21 cellular contexts compared by ENCODE assay signal in the genomic region with DNA sequence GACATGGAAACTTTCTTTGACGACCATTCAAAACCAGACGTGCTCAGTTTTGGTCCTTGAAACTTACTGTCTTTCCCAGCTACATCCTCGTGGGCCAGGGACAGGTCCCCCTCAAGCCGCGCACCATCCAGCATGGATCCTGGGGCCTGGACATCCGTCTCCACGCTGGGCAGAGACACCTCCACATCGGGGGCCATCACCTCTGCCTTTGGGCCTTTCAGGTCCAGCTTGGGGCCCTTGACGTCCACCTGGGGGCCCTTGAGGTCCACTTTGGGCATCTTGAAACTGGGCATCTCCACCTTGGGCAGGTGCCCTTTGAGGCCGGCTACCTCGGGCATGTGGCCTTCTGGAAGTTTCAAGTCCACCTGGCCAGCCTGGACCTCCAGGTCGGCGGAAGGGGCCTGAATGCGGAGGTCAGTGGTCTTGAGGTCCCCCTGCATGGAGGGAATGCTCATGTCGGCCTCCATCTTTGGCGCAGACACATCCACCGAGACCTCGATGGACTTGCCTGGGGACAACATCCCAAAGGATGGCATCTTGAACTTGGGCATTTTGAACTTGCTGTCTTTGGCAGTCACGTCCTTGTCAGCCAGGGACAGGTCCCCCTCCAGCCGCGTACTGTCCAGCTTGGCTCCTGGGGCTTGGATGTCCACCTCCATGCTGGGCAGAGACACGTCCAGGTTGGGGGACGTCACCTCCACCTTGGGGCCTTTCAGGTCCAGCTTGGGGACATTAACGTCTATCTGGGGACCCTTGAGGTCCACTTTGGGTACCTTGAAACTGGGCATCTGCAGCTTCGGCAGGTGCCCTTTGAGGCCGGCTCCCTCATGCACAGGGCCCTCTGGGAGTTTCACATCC. TPM values are rescaled to one million over a fixed set of nuclear protein-coding genes. Genes with fewer than 3 reads are reported as not detected.
DNase-seq lines count a peak whose midpoint lies in the region; ATAC-seq, FAIRE-seq and TF ChIP-seq lines count a peak whose summit lies in the region.
"Had no signal": no experiment of that assay in that cellular context is flagged by ENCODE, and none has a peak within 500 bp of the region (broad histone marks: within the 10 kb centered on the region; RNA-seq: fewer than 3 reads in every experiment).

No MANE protein-coding gene starts in this region.

- no peaks in the 10 kb centered on the region for H4K20me1 ChIP-seq in H9 (ENCODE audit: control insufficient read depth, insufficient read depth, insufficient read length)
- H4K20me1 ChIP-seq: BLaER1 had no signal

- TF ChIP-seq CTCF in RWPE2 (IDR thresholded peaks at IDR 0.05; ENCODE audit: poor library complexity, severe bottlenecking) (no peak), kidney (IDR thresholded peaks at IDR 0.05; ENCODE audit: borderline replicate concordance, extremely low read depth, insufficient read depth) (no peak), sigmoid colon (IDR thresholded peaks at IDR 0.05) (no peak), H9 (conservative IDR thresholded peaks at IDR 0.05) (no peak)

- DNase-seq in activated T-cell treated with anti-CD3 and anti-CD28 coated beads, Interleukin-2, amount 50 U/mL, for 4 hours, result peak; percentile 3
- DNase-seq in activated T-cell treated with anti-CD3 and anti-CD28 coated beads, Interleukin-2, amount 50 U/mL, for 48 hours, result no peak
- DNase-seq in RWPE2 (ENCODE audit: low spot score) (peak; percentile 62), kidney (peak; percentile 68), sigmoid colon (peak; percentile 53), H9 (no peak), SW480 (ENCODE audit: low spot score) (no peak)
- DNase-seq: CD4-positive, CD25-positive, alpha-beta regulatory T cell; DMS153; DND-41; NCI-H1048; NCI-H1694; NCI-H2029 treated with DMSO at 0.1 percent for 48 hours; NCI-H526 treated with DMSO at 0.1 percent for 48 hours; RPMI8226; SIG-M5 had no signal

- no peak overlapping the region for H2BK15ac ChIP-seq in H9 (ENCODE audit: low read depth, low read length)

- H3K9ac ChIP-seq in kidney (ENCODE audit: low read length in 2 of 2) (no peak overlapping the region), H9 (ENCODE audit: extremely low read depth, insufficient read length, low read length) (no peak overlapping the region)
- H3K9ac ChIP-seq: BLaER1 had no signal

- FAIRE-seq in kidney (lab: Jason Lieb, UNC), result no peak
- FAIRE-seq: H54 had no signal

- H4K91ac ChIP-seq in H9 (ENCODE audit: insufficient read length, low read depth, low read length), result no peak overlapping the region

- H3K4me1 Mint-ChIP-seq in activated T-cell treated with anti-CD3 and anti-CD28 coated beads, Interleukin-2, amount 50 U/mL, for 4 hours (ENCODE audit: low read depth), result no peaks in the 10 kb centered on the region
- no peaks in the 10 kb centered on the region for H3K4me1 Mint-ChIP-seq in H9
- H3K4me1 Mint-ChIP-seq: CD4-positive, CD25-positive, alpha-beta regulatory T cell had no signal

- H3K36me3 Mint-ChIP-seq in activated T-cell treated with anti-CD3 and anti-CD28 coated beads, Interleukin-2, amount 50 U/mL, for 4 hours (ENCODE audit: insufficient read depth), result no peaks in the 10 kb centered on the region
- no peaks in the 10 kb centered on the region for H3K36me3 Mint-ChIP-seq in H9 (ENCODE audit: insufficient read depth in 1 of 3, low read depth in 3 of 3)
- H3K36me3 Mint-ChIP-seq: CD4-positive, CD25-positive, alpha-beta regulatory T cell had no signal

- no peak overlapping the region for H2BK120ac ChIP-seq in H9 (ENCODE audit: low read depth, low read length, poor library complexity, severe bottlenecking)

- H3K27me3 Mint-ChIP-seq in activated T-cell treated with anti-CD3 and anti-CD28 coated beads, Interleukin-2, amount 50 U/mL, for 4 hours (ENCODE audit: low read depth), result peaks cover 8% of the 10 kb centered on the region
- peaks cover 45% of the 10 kb centered on the region for H3K27me3 Mint-ChIP-seq in H9 (ENCODE audit: low read depth)

- H3K79me1 ChIP-seq in H9 (ENCODE audit: insufficient read depth, low read depth, low read length, poor library complexity, severe bottlenecking), result no peaks in the 10 kb centered on the region

- H2BK12ac ChIP-seq in H9 (ENCODE audit: insufficient read length, low read depth, low read length), result no peak overlapping the region

- no peak overlapping the region for H2AK5ac ChIP-seq in H9 (ENCODE audit: insufficient read length, low read length)

- H3K4me1 ChIP-seq in RWPE2 (ENCODE audit: insufficient read depth, poor library complexity, severe bottlenecking), result no peaks in the 10 kb centered on the region
- H3K4me1 ChIP-seq in kidney (ENCODE audit: control insufficient read depth in 1 of 2, insufficient read depth in 1 of 2, low read depth in 1 of 2, low read length in 2 of 2), result no peaks in the 10 kb centered on the region
- no peaks in the 10 kb centered on the region for H3K4me1 ChIP-seq in sigmoid colon
- H3K4me1 ChIP-seq in H9 (ENCODE audit: insufficient read depth, low read length), result no peaks in the 10 kb centered on the region

- 90 to 94% methylated on average over 26 of the region's 26 CpGs for WGBS in sigmoid colon, 2 donors
- WGBS in H9 (ENCODE audit: extremely low coverage, insufficient read length, low lambda C conversion rate), result no CpG with 5 or more reads among the region's 26 CpGs

- H3K56ac ChIP-seq in H9 (ENCODE audit: insufficient read length, low read depth, low read length), result no peak overlapping the region

- no peak for TF ChIP-seq EP300 in sigmoid colon (IDR thresholded peaks at IDR 0.05)

- no peak overlapping the region for H3K14ac ChIP-seq in H9 (ENCODE audit: insufficient read depth, low read length)

- no peaks in the 10 kb centered on the region for H3K23me2 ChIP-seq in H9 (ENCODE audit: insufficient read length, low read depth, low read length, poor library complexity, severe bottlenecking)

- H3K9me3 ChIP-seq in RWPE2 (ENCODE audit: severe bottlenecking) (no peaks in the 10 kb centered on the region), kidney (ENCODE audit: control insufficient read depth in 1 of 2, low read length in 2 of 2) (no peaks in the 10 kb centered on the region), sigmoid colon (no peaks in the 10 kb centered on the region), H9 (ENCODE audit: control insufficient read depth, low read depth, low read length) (no peaks in the 10 kb centered on the region)
- H3K9me3 ChIP-seq: BLaER1 had no signal

- H2AFZ ChIP-seq in H9 (ENCODE audit: low read length), result no peak overlapping the region

- H3K27me3 ChIP-seq in RWPE2 (ENCODE audit: insufficient read depth, poor library complexity, severe bottlenecking), result no peaks in the 10 kb centered on the region
- no peaks in the 10 kb centered on the region for H3K27me3 ChIP-seq in sigmoid colon
- H3K27me3 ChIP-seq in H9 (ENCODE audit: insufficient read depth, low read length), result no peaks in the 10 kb centered on the region; the same call in 1 of the 2 replicates
- H3K27me3 ChIP-seq: BLaER1 had no signal

- H2BK20ac ChIP-seq in H9 (ENCODE audit: low read depth, low read length, poor library complexity, severe bottlenecking), result no peak overlapping the region

- no peak for TF ChIP-seq POLR2A in sigmoid colon (IDR thresholded peaks at IDR 0.05)

- H3T11ph ChIP-seq in H9 (ENCODE audit: low read length), result no peak overlapping the region

- H3K27ac ChIP-seq in RWPE2 (ENCODE audit: poor library complexity, severe bottlenecking) (no peak overlapping the region), kidney (ENCODE audit: low read depth in 2 of 2, low read length in 2 of 2) (no peak overlapping the region), sigmoid colon (no peak overlapping the region), H9 (ENCODE audit: insufficient read length, low read depth, low read length) (no peak overlapping the region)
- H3K27ac ChIP-seq: BLaER1 had no signal

- H3K4me3 ChIP-seq in RWPE2 (ENCODE audit: severe bottlenecking) (no peak overlapping the region), kidney (ENCODE audit: low read length in 2 of 2) (no peak overlapping the region), sigmoid colon (no peak overlapping the region)
- H3K4me3 ChIP-seq: BLaER1 had no signal

- no peaks in the 10 kb centered on the region for H3K9me3 Mint-ChIP-seq in activated T-cell treated with anti-CD3 and anti-CD28 coated beads, Interleukin-2, amount 50 U/mL, for 4 hours
- peaks cover 0 to 15% of the 10 kb centered on the region in 2 experiments; a peak in 2 of 5 replicates for H3K9me3 Mint-ChIP-seq in H9
- H3K9me3 Mint-ChIP-seq: CD4-positive, CD25-positive, alpha-beta regulatory T cell had no signal

- ATAC-seq in activated T-cell treated with anti-CD3 and anti-CD28 coated beads, Interleukin-2, amount 50 U/mL, for 4 hours, result no peak
- ATAC-seq in RWPE2 (ENCODE audit: low read depth), result no peak

- H3K36me3 ChIP-seq in RWPE2 (ENCODE audit: low read depth) (peaks cover 54% of the 10 kb centered on the region), kidney (ENCODE audit: control insufficient read depth in 1 of 2, insufficient read depth in 2 of 2, low read length in 2 of 2) (no peaks in the 10 kb centered on the region), sigmoid colon (peaks cover 0 to 83% (median 22%) of the 10 kb centered on the region in 4 donors)

- H2BK5ac ChIP-seq in H9 (ENCODE audit: insufficient read length, low read length), result no peak overlapping the region

- H3K23ac ChIP-seq in H9 (ENCODE audit: insufficient read length, low read depth, low read length), result no peak overlapping the region

- no peak overlapping the region for H3K18ac ChIP-seq in H9 (ENCODE audit: insufficient read length, low read depth, low read length)

- no peak overlapping the region for H3K4me2 ChIP-seq in H9 (ENCODE audit: insufficient read depth, insufficient read length, low read length)
- H3K4me2 ChIP-seq: BLaER1 had no signal

- no peaks in the 10 kb centered on the region for H3K79me2 ChIP-seq in H9 (ENCODE audit: insufficient read depth, low read length)

- H3K4me3 Mint-ChIP-seq in activated T-cell treated with anti-CD3 and anti-CD28 coated beads, Interleukin-2, amount 50 U/mL, for 4 hours, result no peak overlapping the region
- H3K4me3 Mint-ChIP-seq in H9, result no peak overlapping the region
- H3K4me3 Mint-ChIP-seq: CD4-positive, CD25-positive, alpha-beta regulatory T cell had no signal

- H4K8ac ChIP-seq in H9 (replicated peaks; ENCODE audit: insufficient read length, low read depth, low read length), result no peak overlapping the region

- intact Hi-C loops in kidney (cut with DNase I) (no loop called here), sigmoid colon (cut with DNase I) (no loop called here)

- no peak overlapping the region for H3K4ac ChIP-seq in H9 (ENCODE audit: low read depth, low read length)

- no peak overlapping the region for H4K5ac ChIP-seq in H9 (ENCODE audit: insufficient read length, low read depth, low read length)

- no peak overlapping the region for H3K27ac Mint-ChIP-seq in H9
- H3K27ac Mint-ChIP-seq: CD4-positive, CD25-positive, alpha-beta regulatory T cell had no signal

RNA-seq across cellular contexts. Expression of gene PLD4, which starts 17.1 kb away (rescaled TPM):
- under 1 TPM in 1 of 3 donors, not detected in 2; 0.08 TPM for total RNA-seq in activated T-cell treated with anti-CD3 and anti-CD28 coated beads, Interleukin-2, amount 50 U/mL, for 4 hours
- 3.2 TPM for total RNA-seq in kidney
- polyA plus RNA-seq in kidney (ENCODE audit: insufficient read depth, low read depth, low replicate concordance), result not detected
- total RNA-seq in sigmoid colon, result 1 to 10 TPM in 1 of 4 donors, under 1 TPM in 3; 0.28 to 1.5 (median 0.60) TPM
- 1 to 10 TPM in 1 of 3 donors, not detected in 2; 7.1 TPM for polyA plus RNA-seq in sigmoid colon
- total RNA-seq in H9 (2021), result not detected in 2 replicates
- total RNA-seq: A172; CD4-positive, CD25-positive, alpha-beta regulatory T cell; HT-29; NCI-H460 had no signal

RNA-seq across cellular contexts. Expression of gene AHNAK2, which starts 36.4 kb away (rescaled TPM):
- total RNA-seq in activated T-cell treated with anti-CD3 and anti-CD28 coated beads, Interleukin-2, amount 50 U/mL, for 4 hours, result under 1 TPM; under 0.01 to 0.08 (median 0.05) TPM
- total RNA-seq in kidney (72.0 TPM), sigmoid colon (100 to 1,000 TPM in 3 of 4 donors, 10 to 100 TPM in 1; 81.9 to 218 (median 129) TPM), H9 (2021) (2.3 and 2.8 TPM in 2 replicates)
- polyA plus RNA-seq in kidney (ENCODE audit: insufficient read depth, low read depth, low replicate concordance) (1.1 TPM), sigmoid colon (10 to 100 TPM in 1 of 3 donors, 1 to 10 TPM in 1, under 1 TPM in 1; 0.23 to 12.4 (median 2.4) TPM)
- total RNA-seq: CD4-positive, CD25-positive, alpha-beta regulatory T cell had no signal
- polyA plus RNA-seq: CD4-positive, CD25-positive, alpha-beta regulatory T cell had no signal

RNA-seq across cellular contexts. Expression of gene CLBA1, which starts 43.9 kb away (rescaled TPM):
- 1 to 10 TPM; 2.9 to 3.8 (median 3.3) TPM for total RNA-seq in activated T-cell treated with anti-CD3 and anti-CD28 coated beads, Interleukin-2, amount 50 U/mL, for 4 hours
- 22.6 TPM for total RNA-seq in kidney
- polyA plus RNA-seq in kidney (ENCODE audit: insufficient read depth, low read depth, low replicate concordance), result 13.2 TPM
- 1 to 10 TPM; 3.2 to 5.1 (median 3.6) TPM for total RNA-seq in sigmoid colon
- 1 to 10 TPM; 2.8 to 8.4 (median 3.0) TPM for polyA plus RNA-seq in sigmoid colon
- 2.4 and 3.0 TPM in 2 replicates for total RNA-seq in H9 (2021)

Comparison
In these comparisons a context has a peak if more than half of its experiments do, and no peak if none do; other contexts are left out.
1. DNase-seq: peak in activated T-cell treated with anti-CD3 and anti-CD28 coated beads, Interleukin-2, amount 50 U/mL, for 4 hours (single experiment), RWPE2 (single experiment), kidney (single experiment) and sigmoid colon (single experiment); none in activated T-cell treated with anti-CD3 and anti-CD28 coated beads, Interleukin-2, amount 50 U/mL, for 48 hours (0 of 2), H9 (single experiment) and SW480 (single experiment).
2. RNA of gene AHNAK2, which starts 36.4 kb away (total RNA-seq): 81.9 to 218 TPM in sigmoid colon and 72.0 TPM in kidney (single experiment); 2.3 to 2.8 TPM in H9 and under 0.01 to 0.08 TPM in activated T-cell treated with anti-CD3 and anti-CD28 coated beads, Interleukin-2, amount 50 U/mL, for 4 hours; every median in the first group is over 10 times any median in the second.